ENCODE assay signal across 8 cellular contexts in genomic region chr17:4420692-4421131, GRCh38. TPM values are rescaled to one million over a fixed set of nuclear protein-coding genes. Genes with fewer than 3 reads are reported as not detected.
DNase-seq lines count a peak whose midpoint lies in the region; ATAC-seq and TF ChIP-seq lines count a peak whose summit lies in the region.

No MANE protein-coding gene starts in this region.

- TF ChIP-seq CTCF in GM10266 (IDR thresholded peaks at IDR 0.05; ENCODE audit: control insufficient read depth, insufficient read depth, low read depth, missing control alignments), result peak; percentile 94
- peak; percentile 87 for TF ChIP-seq CTCF in left ventricle myocardium inferior (IDR thresholded peaks at IDR 0.05; ENCODE audit: borderline replicate concordance)

- no peaks in the 10 kb centered on the region for H3K27me3 ChIP-seq in left ventricle myocardium inferior (ENCODE audit: low read depth)

- H3K36me3 ChIP-seq in left ventricle myocardium inferior, result no peaks in the 10 kb centered on the region

- ATAC-seq in GM21529 (IDR thresholded peaks at IDR 0.05; ENCODE audit: unreplicated experiment) (no peak), HG02885 (IDR thresholded peaks at IDR 0.05; ENCODE audit: poor library complexity, unreplicated experiment) (no peak)

- peaks cover 4% of the 10 kb centered on the region for H3K9me3 ChIP-seq in left ventricle myocardium inferior (replicated peaks)

- peaks cover 5% of the 10 kb centered on the region for H3K4me1 ChIP-seq in left ventricle myocardium inferior

- intact Hi-C loops in left ventricle myocardium inferior (cut with micrococcal nuclease), result no loop called here

- peak; percentile 79 for DNase-seq in GM10266 (ENCODE audit: extremely low spot score)
- DNase-seq in NCI-H1048 (lab: John Stamatoyannopoulos, UW), result peak; percentile 22
- peak; percentile 72 for DNase-seq in SW480 (ENCODE audit: low spot score)
- DNase-seq in amniotic epithelial cell (ENCODE audit: low read depth), result peak; percentile 71
- no peak for DNase-seq in left ventricle myocardium inferior
- peak; percentile 80 for DNase-seq in renal cortical epithelial cell (ENCODE audit: low read depth)

- no peak overlapping the region for H3K4me3 ChIP-seq in left ventricle myocardium inferior

- no peak overlapping the region for H3K27ac ChIP-seq in left ventricle myocardium inferior (replicated peaks)

RNA-seq across cellular contexts. Expression of gene SPNS3, which starts 13.0 kb away (rescaled TPM):
- total RNA-seq in left ventricle myocardium inferior (1.7 TPM), renal cortical epithelial cell (0.50 and 1.0 TPM in 2 replicates)

RNA-seq across cellular contexts. Expression of gene UBE2G1, which starts 54.2 kb away (rescaled TPM):
- total RNA-seq in left ventricle myocardium inferior (92.8 TPM), renal cortical epithelial cell (49.5 and 70.1 TPM in 2 replicates)
